16 cellular contexts compared by ENCODE assay signal in genomic region chr14:24690492-24690891, GRCh38. TPM values are rescaled to one million over a fixed set of nuclear protein-coding genes. Genes with fewer than 3 reads are reported as not detected.
DNase-seq lines count a peak whose midpoint lies in the region; ATAC-seq and TF ChIP-seq lines count a peak whose summit lies in the region.
"Had no signal": no experiment of that assay in that cellular context is flagged by ENCODE, and none has a peak within 500 bp of the region (broad histone marks: within the 10 kb centered on the region; RNA-seq: fewer than 3 reads in every experiment).

No MANE protein-coding gene starts in this region.

- H3K27me3 ChIP-seq in neural progenitor cell (no peaks in the 10 kb centered on the region), osteoblast (ENCODE audit: insufficient read depth, low read length) (peaks cover 2% of the 10 kb centered on the region)
- H3K27me3 ChIP-seq: SJSA1, thyroid gland had no signal

- H3K79me2 ChIP-seq in neural progenitor cell (ENCODE audit: low read depth) (no peaks in the 10 kb centered on the region), osteoblast (ENCODE audit: insufficient read depth, low read length) (no peaks in the 10 kb centered on the region)

- H3K9me3 Mint-ChIP-seq in activated CD8-positive, alpha-beta memory T cell treated with anti-CD3 and anti-CD28 coated beads, Interleukin-2, amount 10 ng/mL, durations not matched to agents 7 days and 5 days (ENCODE audit: low read depth): no peaks in the 10 kb centered on the region
- no peaks in the 10 kb centered on the region for H3K9me3 Mint-ChIP-seq in neural progenitor cell
- H3K9me3 Mint-ChIP-seq: activated naive CD4-positive, alpha-beta T cell treated with anti-CD3 and anti-CD28 coated beads, Interleukin-2, amount 50 U/mL, for 24 hours; dendritic cell treated with granulocyte-macrophage colony-stimulating factor and Interleukin-4, amounts not matched to agents 40 ng/mL and 50 ng/mL, for 4 days had no signal

- no peak overlapping the region for H3K27ac Mint-ChIP-seq in activated CD8-positive, alpha-beta memory T cell treated with anti-CD3 and anti-CD28 coated beads, Interleukin-2, amount 10 ng/mL, durations not matched to agents 7 days and 5 days
- H3K27ac Mint-ChIP-seq in neural progenitor cell: no peak overlapping the region
- H3K27ac Mint-ChIP-seq: activated naive CD4-positive, alpha-beta T cell treated with anti-CD3 and anti-CD28 coated beads, Interleukin-2, amount 50 U/mL, for 24 hours; dendritic cell treated with granulocyte-macrophage colony-stimulating factor and Interleukin-4, amounts not matched to agents 40 ng/mL and 50 ng/mL, for 4 days had no signal

- CTCF ChIA-PET in activated CD8-positive, alpha-beta memory T cell treated with anti-CD3 and anti-CD28 coated beads, Interleukin-2, amount 10 ng/mL, durations not matched to agents 7 days and 5 days (lab: Charles Lee): interaction anchor here (0.8 to 3.4 kb wide), 9 partner anchors 11 to 443 kb away, joined by 3 to 33 read pairs (median 4); partner anchors contain the start of gene GZMB

- no peaks in the 10 kb centered on the region for H3K27me3 Mint-ChIP-seq in activated CD8-positive, alpha-beta memory T cell treated with anti-CD3 and anti-CD28 coated beads, Interleukin-2, amount 10 ng/mL, durations not matched to agents 7 days and 5 days
- no peaks in the 10 kb centered on the region for H3K27me3 Mint-ChIP-seq in neural progenitor cell (ENCODE audit: insufficient read depth, low read depth)

- no peak overlapping the region for H3K4me3 Mint-ChIP-seq in activated CD8-positive, alpha-beta memory T cell treated with anti-CD3 and anti-CD28 coated beads, Interleukin-2, amount 10 ng/mL, durations not matched to agents 7 days and 5 days
- no peak overlapping the region for H3K4me3 Mint-ChIP-seq in neural progenitor cell
- H3K4me3 Mint-ChIP-seq: activated naive CD4-positive, alpha-beta T cell treated with anti-CD3 and anti-CD28 coated beads, Interleukin-2, amount 50 U/mL, for 24 hours; dendritic cell treated with granulocyte-macrophage colony-stimulating factor and Interleukin-4, amounts not matched to agents 40 ng/mL and 50 ng/mL, for 4 days had no signal

- peak; percentile 57 for DNase-seq in activated CD8-positive, alpha-beta memory T cell treated with anti-CD3 and anti-CD28 coated beads, Interleukin-2, amount 10 ng/mL, durations not matched to agents 7 days and 5 days
- DNase-seq in activated CD8-positive, alpha-beta memory T cell treated with anti-CD3 and anti-CD28 coated beads for 24 hours: no peak
- DNase-seq in NCI-H2107 treated with DMSO at 0.1 percent for 48 hours (lab: John Stamatoyannopoulos, UW; ENCODE audit: unreplicated experiment) (peak; percentile 96), neural progenitor cell (ENCODE audit: low spot score) (peak; percentile 44), midbrain (lab: John Stamatoyannopoulos, UW) (no peak), osteoblast (ENCODE audit: insufficient read length, low spot score, missing footprints) (no peak), left colon (no peak)
- DNase-seq: foreskin melanocyte, NCI-H2081, thyroid gland had no signal

- peak; percentile 32 for TF ChIP-seq CTCF in neural progenitor cell (IDR thresholded peaks at IDR 0.05)
- no peak for TF ChIP-seq CTCF in osteoblast (IDR thresholded peaks at IDR 0.05; ENCODE audit: extremely low read depth, low read depth, low read length)

- peak; percentile 16 for ATAC-seq in activated CD8-positive, alpha-beta memory T cell treated with anti-CD3 and anti-CD28 coated beads, Interleukin-2, amount 10 ng/mL, durations not matched to agents 7 days and 5 days
- ATAC-seq in GM21825 (IDR thresholded peaks at IDR 0.05; ENCODE audit: unreplicated experiment) (peak; percentile 45), left colon (no peak)
- ATAC-seq: activated CD4-positive, CD25-positive, alpha-beta regulatory T cell treated with anti-CD3 and anti-CD28 coated beads, Interleukin-2, amount 50 U/mL, for 24 hours had no signal

- H3K9me3 ChIP-seq in neural progenitor cell (ENCODE audit: low read depth) (no peaks in the 10 kb centered on the region), osteoblast (ENCODE audit: low read depth, low read length) (no peaks in the 10 kb centered on the region)
- H3K9me3 ChIP-seq: SJSA1, thyroid gland had no signal

- H3K9ac ChIP-seq in neural progenitor cell: no peak overlapping the region

- no peaks in the 10 kb centered on the region for H3K36me3 ChIP-seq in neural progenitor cell
- no peaks in the 10 kb centered on the region for H3K36me3 ChIP-seq in osteoblast (ENCODE audit: insufficient read depth, low read length)
- H3K36me3 ChIP-seq: SJSA1, thyroid gland had no signal

- no peaks in the 10 kb centered on the region for H4K20me1 ChIP-seq in neural progenitor cell (ENCODE audit: low read depth)
- H4K20me1 ChIP-seq in osteoblast (ENCODE audit: insufficient read depth, low read length): no peaks in the 10 kb centered on the region

- intact Hi-C loops in left colon (cut with DNase I, micrococcal nuclease): no loop called here

- H3K4me2 ChIP-seq in neural progenitor cell: no peak overlapping the region
- no peak overlapping the region for H3K4me2 ChIP-seq in osteoblast (ENCODE audit: insufficient read depth, low read length)

- H3K27ac ChIP-seq in neural progenitor cell: no peak overlapping the region
- H3K27ac ChIP-seq in osteoblast (ENCODE audit: low read depth, low read length): no peak overlapping the region
- H3K27ac ChIP-seq: SJSA1, thyroid gland had no signal

- peaks cover 3% of the 10 kb centered on the region for H3K36me3 Mint-ChIP-seq in activated CD8-positive, alpha-beta memory T cell treated with anti-CD3 and anti-CD28 coated beads, Interleukin-2, amount 10 ng/mL, durations not matched to agents 7 days and 5 days
- H3K36me3 Mint-ChIP-seq in neural progenitor cell: no peaks in the 10 kb centered on the region
- H3K36me3 Mint-ChIP-seq: activated naive CD4-positive, alpha-beta T cell treated with anti-CD3 and anti-CD28 coated beads, Interleukin-2, amount 50 U/mL, for 24 hours had no signal

- H3K4me1 ChIP-seq in neural progenitor cell (no peaks in the 10 kb centered on the region), osteoblast (ENCODE audit: insufficient read depth, low read length) (no peaks in the 10 kb centered on the region)
- H3K4me1 ChIP-seq: SJSA1, thyroid gland had no signal

- no peak overlapping the region for H3K4me3 ChIP-seq in neural progenitor cell
- no peak overlapping the region for H3K4me3 ChIP-seq in osteoblast (ENCODE audit: insufficient read depth, low read length)
- H3K4me3 ChIP-seq: lung, SJSA1, thyroid gland had no signal

- H2AFZ ChIP-seq in neural progenitor cell (replicated peaks) (no peak overlapping the region), osteoblast (ENCODE audit: low read length) (no peak overlapping the region)

- no peaks in the 10 kb centered on the region for H3F3A ChIP-seq in neural progenitor cell (ENCODE audit: low read depth)

- peaks cover 37% of the 10 kb centered on the region for H3K4me1 Mint-ChIP-seq in activated CD8-positive, alpha-beta memory T cell treated with anti-CD3 and anti-CD28 coated beads, Interleukin-2, amount 10 ng/mL, durations not matched to agents 7 days and 5 days
- H3K4me1 Mint-ChIP-seq in neural progenitor cell: peaks cover 5% of the 10 kb centered on the region

RNA-seq across cellular contexts. Expression of gene GZMB, which starts 56.5 kb away (rescaled TPM):
- total RNA-seq in activated CD8-positive, alpha-beta memory T cell treated with anti-CD3 and anti-CD28 coated beads, Interleukin-2, amount 10 ng/mL, durations not matched to agents 7 days and 5 days: 1,000 to 10,000 TPM; 1,034 to 2,662 TPM
- total RNA-seq in neural progenitor cell (ENCODE audit: low replicate concordance) (not detected in 2 replicates), osteoblast (not detected in 2 replicates), left colon (1 to 10 TPM; 1.3 to 4.2 TPM)

Comparison
In these comparisons a context has a peak if more than half of its experiments do, and no peak if none do; other contexts are left out.
1. DNase-seq: peak in activated CD8-positive, alpha-beta memory T cell treated with anti-CD3 and anti-CD28 coated beads, Interleukin-2, amount 10 ng/mL, durations not matched to agents 7 days and 5 days (single experiment), NCI-H2107 treated with DMSO at 0.1 percent for 48 hours (single experiment) and neural progenitor cell (single experiment); none in activated CD8-positive, alpha-beta memory T cell treated with anti-CD3 and anti-CD28 coated beads for 24 hours (single experiment), midbrain (single experiment), osteoblast (single experiment) and left colon (0 of 2).
2. RNA of gene GZMB, which starts 56.5 kb away (total RNA-seq): 1,034 to 2,662 TPM in activated CD8-positive, alpha-beta memory T cell treated with anti-CD3 and anti-CD28 coated beads, Interleukin-2, amount 10 ng/mL, durations not matched to agents 7 days and 5 days; 1.3 to 4.2 TPM in left colon, not detected in neural progenitor cell and not detected in osteoblast; every median in the first group is over 100 times any median in the second.